ENCODE assay signal across 29 cellular contexts in genomic region chr9:96175001-96175400, GRCh38.
"Had no signal": no experiment of that assay in that cellular context is flagged by ENCODE, and none has a peak within 500 bp of the region (broad histone marks: within the 10 kb centered on the region; RNA-seq: fewer than 3 reads in every experiment).

No MANE protein-coding gene starts in this region.

- ATAC-seq: activated CD8-positive, alpha-beta T cell treated with anti-CD3 and anti-CD28 coated beads for 36 hours; activated T-cell treated with anti-CD3 and anti-CD28 coated beads, Interleukin-2, amount 50 U/mL, for 72 hours; activated T-helper 17 cell treated with anti-CD3 and anti-CD28 coated beads, Interleukin-2, amount 50 U/mL, for 72 hours; Panc1 had no signal

- H3K4me3 ChIP-seq: MG63, SJCRH30, SK-N-MC had no signal

- DNase-seq: activated CD4-positive, alpha-beta T cell treated with anti-CD3 and anti-CD28 coated beads, Interleukin-2, amount 10 ng/mL, durations not matched to agents 24 days and 14 days; activated CD4-positive, alpha-beta T cell treated with anti-CD3 and anti-CD28 coated beads, Interleukin-2, amount 50 U/mL, for 4 hours; activated CD8-positive, alpha-beta T cell treated with anti-CD3 and anti-CD28 coated beads for 36 hours; activated effector memory CD4-positive, alpha-beta T cell treated with anti-CD3 and anti-CD28 coated beads, Interleukin-2, amount 50 U/mL, for 16 hours; activated naive CD4-positive, alpha-beta T cell; activated naive CD4-positive, alpha-beta T cell treated with anti-CD3 and anti-CD28 coated beads, Interleukin-2, amount 50 U/mL, for 16 hours; activated naive CD8-positive, alpha-beta T cell treated with anti-CD3 and anti-CD28 coated beads for 36 hours; activated T-cell treated with anti-CD3 and anti-CD28 coated beads, Interleukin-2, amount 50 U/mL, for 1 hour; activated T-cell treated with anti-CD3 and anti-CD28 coated beads, Interleukin-2, amount 50 U/mL, for 72 hours; amniotic stem cell; aorta; brain microvascular endothelial cell; Kasumi-1; MG63; NCI-H1048; NCI-H1105 treated with DMSO at 0.1 percent for 48 hours; NCI-H1436; NCI-H1694; NCI-H1930; NCI-H2081 treated with DMSO at 0.1 percent for 48 hours; NCI-H226; NCI-H446 treated with DMSO at 0.1 percent for 48 hours; NCI-H524; SHP77; SJCRH30 had no signal

- H3K9me3 ChIP-seq: MG63, SJCRH30 had no signal

- H3K36me3 ChIP-seq: brain microvascular endothelial cell, MG63, SJCRH30 had no signal

- H3K27ac ChIP-seq: brain microvascular endothelial cell, SK-N-MC had no signal

- H3K27me3 ChIP-seq: SJCRH30 had no signal

- FAIRE-seq: TTC549 had no signal
